In the genomic region with DNA sequence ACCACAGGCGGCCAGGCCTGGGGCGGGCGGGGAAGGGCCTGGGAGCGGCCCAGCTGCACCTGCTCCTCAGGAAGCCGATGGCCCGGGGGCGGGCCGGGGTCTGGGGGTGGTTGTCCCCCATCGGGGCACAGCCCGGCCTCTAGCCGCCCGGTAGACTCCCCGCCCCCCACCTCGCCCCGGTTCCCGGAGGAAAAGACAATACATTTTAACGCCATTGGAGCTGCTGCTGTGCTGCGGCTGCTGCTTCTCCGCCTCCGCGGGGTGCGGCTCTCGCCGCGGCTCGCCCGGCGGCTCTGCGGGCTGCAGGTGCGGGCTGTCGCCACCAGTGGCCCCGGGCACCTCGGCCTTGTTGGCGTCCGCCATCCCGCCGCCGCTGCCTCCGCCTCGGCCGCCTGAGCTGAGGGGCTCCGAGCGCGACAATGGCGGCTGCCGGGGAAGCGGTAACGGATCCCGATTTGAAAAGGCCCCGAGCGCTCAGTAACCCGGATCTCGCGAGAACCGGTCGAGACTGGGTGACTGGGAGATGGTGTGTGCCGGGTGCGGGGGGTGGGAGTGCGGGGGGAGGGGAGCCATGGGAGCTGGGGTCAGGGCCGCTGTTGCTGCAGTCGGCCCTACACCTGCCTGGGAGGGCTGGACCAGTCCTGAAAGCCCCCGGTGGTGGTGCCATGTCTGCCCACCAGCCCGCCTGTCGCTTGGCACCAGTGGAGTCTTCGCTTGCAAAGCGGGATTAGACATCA, we compare ENCODE assay signal across 1 cellular context.
TF ChIP-seq lines count a peak whose summit lies in the region.

A gene with protein sequence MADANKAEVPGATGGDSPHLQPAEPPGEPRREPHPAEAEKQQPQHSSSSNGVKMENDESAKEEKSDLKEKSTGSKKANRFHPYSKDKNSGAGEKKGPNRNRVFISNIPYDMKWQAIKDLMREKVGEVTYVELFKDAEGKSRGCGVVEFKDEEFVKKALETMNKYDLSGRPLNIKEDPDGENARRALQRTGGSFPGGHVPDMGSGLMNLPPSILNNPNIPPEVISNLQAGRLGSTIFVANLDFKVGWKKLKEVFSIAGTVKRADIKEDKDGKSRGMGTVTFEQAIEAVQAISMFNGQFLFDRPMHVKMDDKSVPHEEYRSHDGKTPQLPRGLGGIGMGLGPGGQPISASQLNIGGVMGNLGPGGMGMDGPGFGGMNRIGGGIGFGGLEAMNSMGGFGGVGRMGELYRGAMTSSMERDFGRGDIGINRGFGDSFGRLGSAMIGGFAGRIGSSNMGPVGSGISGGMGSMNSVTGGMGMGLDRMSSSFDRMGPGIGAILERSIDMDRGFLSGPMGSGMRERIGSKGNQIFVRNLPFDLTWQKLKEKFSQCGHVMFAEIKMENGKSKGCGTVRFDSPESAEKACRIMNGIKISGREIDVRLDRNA (minus strand): TSS at position 421 of the 737 bp plus-strand sequence. CDS start 58 bp downstream, at position 363.

TF ChIP-seq in HepG2, 621 proteins besides CTCF, POLR2A, EP300 and RAD21 (continued from another document and continues in another):
- TF ChIP-seq, protein P1, sequence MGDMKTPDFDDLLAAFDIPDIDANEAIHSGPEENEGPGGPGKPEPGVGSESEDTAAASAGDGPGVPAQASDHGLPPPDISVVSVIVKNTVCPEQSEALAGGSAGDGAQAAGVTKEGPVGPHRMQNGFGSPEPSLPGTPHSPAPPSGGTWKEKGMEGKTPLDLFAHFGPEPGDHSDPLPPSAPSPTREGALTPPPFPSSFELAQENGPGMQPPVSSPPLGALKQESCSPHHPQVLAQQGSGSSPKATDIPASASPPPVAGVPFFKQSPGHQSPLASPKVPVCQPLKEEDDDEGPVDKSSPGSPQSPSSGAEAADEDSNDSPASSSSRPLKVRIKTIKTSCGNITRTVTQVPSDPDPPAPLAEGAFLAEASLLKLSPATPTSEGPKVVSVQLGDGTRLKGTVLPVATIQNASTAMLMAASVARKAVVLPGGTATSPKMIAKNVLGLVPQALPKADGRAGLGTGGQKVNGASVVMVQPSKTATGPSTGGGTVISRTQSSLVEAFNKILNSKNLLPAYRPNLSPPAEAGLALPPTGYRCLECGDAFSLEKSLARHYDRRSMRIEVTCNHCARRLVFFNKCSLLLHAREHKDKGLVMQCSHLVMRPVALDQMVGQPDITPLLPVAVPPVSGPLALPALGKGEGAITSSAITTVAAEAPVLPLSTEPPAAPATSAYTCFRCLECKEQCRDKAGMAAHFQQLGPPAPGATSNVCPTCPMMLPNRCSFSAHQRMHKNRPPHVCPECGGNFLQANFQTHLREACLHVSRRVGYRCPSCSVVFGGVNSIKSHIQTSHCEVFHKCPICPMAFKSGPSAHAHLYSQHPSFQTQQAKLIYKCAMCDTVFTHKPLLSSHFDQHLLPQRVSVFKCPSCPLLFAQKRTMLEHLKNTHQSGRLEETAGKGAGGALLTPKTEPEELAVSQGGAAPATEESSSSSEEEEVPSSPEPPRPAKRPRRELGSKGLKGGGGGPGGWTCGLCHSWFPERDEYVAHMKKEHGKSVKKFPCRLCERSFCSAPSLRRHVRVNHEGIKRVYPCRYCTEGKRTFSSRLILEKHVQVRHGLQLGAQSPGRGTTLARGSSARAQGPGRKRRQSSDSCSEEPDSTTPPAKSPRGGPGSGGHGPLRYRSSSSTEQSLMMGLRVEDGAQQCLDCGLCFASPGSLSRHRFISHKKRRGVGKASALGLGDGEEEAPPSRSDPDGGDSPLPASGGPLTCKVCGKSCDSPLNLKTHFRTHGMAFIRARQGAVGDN (CRISPR knock-in tag; IDR thresholded peaks at IDR 0.05): peak; percentile 76
- no peak for TF ChIP-seq ZNF552 (CRISPR knock-in tag; IDR thresholded peaks at IDR 0.05; ENCODE audit: borderline replicate concordance)
- TF ChIP-seq MTF1 (CRISPR knock-in tag; IDR thresholded peaks at IDR 0.05): no peak
- TF ChIP-seq ZNF329 (CRISPR knock-in tag; IDR thresholded peaks at IDR 0.05; ENCODE audit: low read depth): no peak
- TF ChIP-seq, protein P2, sequence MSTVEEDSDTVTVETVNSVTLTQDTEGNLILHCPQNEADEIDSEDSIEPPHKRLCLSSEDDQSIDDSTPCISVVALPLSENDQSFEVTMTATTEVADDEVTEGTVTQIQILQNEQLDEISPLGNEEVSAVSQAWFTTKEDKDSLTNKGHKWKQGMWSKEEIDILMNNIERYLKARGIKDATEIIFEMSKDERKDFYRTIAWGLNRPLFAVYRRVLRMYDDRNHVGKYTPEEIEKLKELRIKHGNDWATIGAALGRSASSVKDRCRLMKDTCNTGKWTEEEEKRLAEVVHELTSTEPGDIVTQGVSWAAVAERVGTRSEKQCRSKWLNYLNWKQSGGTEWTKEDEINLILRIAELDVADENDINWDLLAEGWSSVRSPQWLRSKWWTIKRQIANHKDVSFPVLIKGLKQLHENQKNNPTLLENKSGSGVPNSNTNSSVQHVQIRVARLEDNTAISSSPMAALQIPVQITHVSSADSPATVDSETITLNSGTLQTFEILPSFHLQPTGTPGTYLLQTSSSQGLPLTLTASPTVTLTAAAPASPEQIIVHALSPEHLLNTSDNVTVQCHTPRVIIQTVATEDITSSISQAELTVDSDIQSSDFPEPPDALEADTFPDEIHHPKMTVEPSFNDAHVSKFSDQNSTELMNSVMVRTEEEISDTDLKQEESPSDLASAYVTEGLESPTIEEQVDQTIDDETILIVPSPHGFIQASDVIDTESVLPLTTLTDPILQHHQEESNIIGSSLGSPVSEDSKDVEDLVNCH (CRISPR knock-in tag; IDR thresholded peaks at IDR 0.05): no peak
- TF ChIP-seq ZNF367 (CRISPR knock-in tag; IDR thresholded peaks at IDR 0.05; ENCODE audit: borderline replicate concordance): no peak
- no peak for TF ChIP-seq ZNF572 (CRISPR knock-in tag; IDR thresholded peaks at IDR 0.05)
- TF ChIP-seq, protein P3, sequence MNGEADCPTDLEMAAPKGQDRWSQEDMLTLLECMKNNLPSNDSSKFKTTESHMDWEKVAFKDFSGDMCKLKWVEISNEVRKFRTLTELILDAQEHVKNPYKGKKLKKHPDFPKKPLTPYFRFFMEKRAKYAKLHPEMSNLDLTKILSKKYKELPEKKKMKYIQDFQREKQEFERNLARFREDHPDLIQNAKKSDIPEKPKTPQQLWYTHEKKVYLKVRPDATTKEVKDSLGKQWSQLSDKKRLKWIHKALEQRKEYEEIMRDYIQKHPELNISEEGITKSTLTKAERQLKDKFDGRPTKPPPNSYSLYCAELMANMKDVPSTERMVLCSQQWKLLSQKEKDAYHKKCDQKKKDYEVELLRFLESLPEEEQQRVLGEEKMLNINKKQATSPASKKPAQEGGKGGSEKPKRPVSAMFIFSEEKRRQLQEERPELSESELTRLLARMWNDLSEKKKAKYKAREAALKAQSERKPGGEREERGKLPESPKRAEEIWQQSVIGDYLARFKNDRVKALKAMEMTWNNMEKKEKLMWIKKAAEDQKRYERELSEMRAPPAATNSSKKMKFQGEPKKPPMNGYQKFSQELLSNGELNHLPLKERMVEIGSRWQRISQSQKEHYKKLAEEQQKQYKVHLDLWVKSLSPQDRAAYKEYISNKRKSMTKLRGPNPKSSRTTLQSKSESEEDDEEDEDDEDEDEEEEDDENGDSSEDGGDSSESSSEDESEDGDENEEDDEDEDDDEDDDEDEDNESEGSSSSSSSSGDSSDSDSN (CRISPR knock-in tag; IDR thresholded peaks at IDR 0.05): peak; percentile 59; the same call in 1 of the 2 replicates
- no peak for TF ChIP-seq PHF21A (CRISPR knock-in tag; IDR thresholded peaks at IDR 0.05)
- no peak for TF ChIP-seq ZFP82 (CRISPR knock-in tag; IDR thresholded peaks at IDR 0.05; ENCODE audit: borderline replicate concordance)
- TF ChIP-seq ZNF292 (CRISPR knock-in tag; IDR thresholded peaks at IDR 0.05; ENCODE audit: borderline replicate concordance, low read depth): no peak
- no peak for TF ChIP-seq EEA1 (CRISPR knock-in tag; IDR thresholded peaks at IDR 0.05; ENCODE audit: borderline replicate concordance)
- peak; percentile 42; the same call in 1 of the 2 replicates for TF ChIP-seq PHF8 (CRISPR knock-in tag; IDR thresholded peaks at IDR 0.05)
- no peak for TF ChIP-seq ZNF432 (CRISPR knock-in tag; IDR thresholded peaks at IDR 0.05; ENCODE audit: borderline replicate concordance)
- TF ChIP-seq FOXA3 (CRISPR knock-in tag; IDR thresholded peaks at IDR 0.05): no peak
- TF ChIP-seq, protein P4, sequence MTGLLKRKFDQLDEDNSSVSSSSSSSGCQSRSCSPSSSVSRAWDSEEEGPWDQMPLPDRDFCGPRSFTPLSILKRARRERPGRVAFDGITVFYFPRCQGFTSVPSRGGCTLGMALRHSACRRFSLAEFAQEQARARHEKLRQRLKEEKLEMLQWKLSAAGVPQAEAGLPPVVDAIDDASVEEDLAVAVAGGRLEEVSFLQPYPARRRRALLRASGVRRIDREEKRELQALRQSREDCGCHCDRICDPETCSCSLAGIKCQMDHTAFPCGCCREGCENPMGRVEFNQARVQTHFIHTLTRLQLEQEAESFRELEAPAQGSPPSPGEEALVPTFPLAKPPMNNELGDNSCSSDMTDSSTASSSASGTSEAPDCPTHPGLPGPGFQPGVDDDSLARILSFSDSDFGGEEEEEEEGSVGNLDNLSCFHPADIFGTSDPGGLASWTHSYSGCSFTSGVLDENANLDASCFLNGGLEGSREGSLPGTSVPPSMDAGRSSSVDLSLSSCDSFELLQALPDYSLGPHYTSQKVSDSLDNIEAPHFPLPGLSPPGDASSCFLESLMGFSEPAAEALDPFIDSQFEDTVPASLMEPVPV (CRISPR knock-in tag; IDR thresholded peaks at IDR 0.05): 0 out of 2 replicates have a peak, but pooled peaks have one; percentile 32
- TF ChIP-seq, protein P5, sequence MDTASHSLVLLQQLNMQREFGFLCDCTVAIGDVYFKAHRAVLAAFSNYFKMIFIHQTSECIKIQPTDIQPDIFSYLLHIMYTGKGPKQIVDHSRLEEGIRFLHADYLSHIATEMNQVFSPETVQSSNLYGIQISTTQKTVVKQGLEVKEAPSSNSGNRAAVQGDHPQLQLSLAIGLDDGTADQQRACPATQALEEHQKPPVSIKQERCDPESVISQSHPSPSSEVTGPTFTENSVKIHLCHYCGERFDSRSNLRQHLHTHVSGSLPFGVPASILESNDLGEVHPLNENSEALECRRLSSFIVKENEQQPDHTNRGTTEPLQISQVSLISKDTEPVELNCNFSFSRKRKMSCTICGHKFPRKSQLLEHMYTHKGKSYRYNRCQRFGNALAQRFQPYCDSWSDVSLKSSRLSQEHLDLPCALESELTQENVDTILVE (CRISPR knock-in tag; IDR thresholded peaks at IDR 0.05): no peak
- TF ChIP-seq, protein P6, sequence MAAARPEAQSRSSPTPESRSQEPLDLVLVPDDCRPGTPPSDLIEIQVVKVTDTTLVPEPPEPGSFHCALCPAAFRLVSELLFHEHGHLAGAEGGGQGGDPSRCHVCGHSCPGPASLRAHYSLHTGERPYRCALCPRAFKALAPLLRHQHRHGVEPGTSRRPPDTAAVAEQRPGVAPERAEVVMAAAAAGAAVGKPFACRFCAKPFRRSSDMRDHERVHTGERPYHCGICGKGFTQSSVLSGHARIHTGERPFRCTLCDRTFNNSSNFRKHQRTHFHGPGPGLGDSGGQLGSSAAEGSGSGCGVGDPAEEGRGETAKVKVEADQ (CRISPR knock-in tag; IDR thresholded peaks at IDR 0.05; ENCODE audit: borderline replicate concordance): no peak
- TF ChIP-seq BORCS8-MEF2B (CRISPR knock-in tag; IDR thresholded peaks at IDR 0.05): peak; percentile 94
- no peak for TF ChIP-seq ELF3 (CRISPR knock-in tag; IDR thresholded peaks at IDR 0.05)
- TF ChIP-seq, protein P7, sequence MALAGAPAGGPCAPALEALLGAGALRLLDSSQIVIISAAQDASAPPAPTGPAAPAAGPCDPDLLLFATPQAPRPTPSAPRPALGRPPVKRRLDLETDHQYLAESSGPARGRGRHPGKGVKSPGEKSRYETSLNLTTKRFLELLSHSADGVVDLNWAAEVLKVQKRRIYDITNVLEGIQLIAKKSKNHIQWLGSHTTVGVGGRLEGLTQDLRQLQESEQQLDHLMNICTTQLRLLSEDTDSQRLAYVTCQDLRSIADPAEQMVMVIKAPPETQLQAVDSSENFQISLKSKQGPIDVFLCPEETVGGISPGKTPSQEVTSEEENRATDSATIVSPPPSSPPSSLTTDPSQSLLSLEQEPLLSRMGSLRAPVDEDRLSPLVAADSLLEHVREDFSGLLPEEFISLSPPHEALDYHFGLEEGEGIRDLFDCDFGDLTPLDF (CRISPR knock-in tag; IDR thresholded peaks at IDR 0.05): no peak
- TF ChIP-seq, protein P8, sequence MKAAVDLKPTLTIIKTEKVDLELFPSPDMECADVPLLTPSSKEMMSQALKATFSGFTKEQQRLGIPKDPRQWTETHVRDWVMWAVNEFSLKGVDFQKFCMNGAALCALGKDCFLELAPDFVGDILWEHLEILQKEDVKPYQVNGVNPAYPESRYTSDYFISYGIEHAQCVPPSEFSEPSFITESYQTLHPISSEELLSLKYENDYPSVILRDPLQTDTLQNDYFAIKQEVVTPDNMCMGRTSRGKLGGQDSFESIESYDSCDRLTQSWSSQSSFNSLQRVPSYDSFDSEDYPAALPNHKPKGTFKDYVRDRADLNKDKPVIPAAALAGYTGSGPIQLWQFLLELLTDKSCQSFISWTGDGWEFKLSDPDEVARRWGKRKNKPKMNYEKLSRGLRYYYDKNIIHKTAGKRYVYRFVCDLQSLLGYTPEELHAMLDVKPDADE (CRISPR knock-in tag; IDR thresholded peaks at IDR 0.05): no peak
- peak; percentile 66; the same call in 1 of the 2 replicates for TF ChIP-seq REPIN1 (CRISPR knock-in tag; IDR thresholded peaks at IDR 0.05; ENCODE audit: borderline replicate concordance, low read depth)
- TF ChIP-seq RNF2 (conservative IDR thresholded peaks at IDR 0.05; ENCODE audit: low read depth): peak; percentile 64; the same call in 1 of the 2 replicates
- TF ChIP-seq ZNF782 (CRISPR knock-in tag; IDR thresholded peaks at IDR 0.05; ENCODE audit: borderline replicate concordance): no peak
- TF ChIP-seq ZNF660 (CRISPR knock-in tag; IDR thresholded peaks at IDR 0.05; ENCODE audit: borderline replicate concordance, low read depth): no peak
- TF ChIP-seq, protein P9, sequence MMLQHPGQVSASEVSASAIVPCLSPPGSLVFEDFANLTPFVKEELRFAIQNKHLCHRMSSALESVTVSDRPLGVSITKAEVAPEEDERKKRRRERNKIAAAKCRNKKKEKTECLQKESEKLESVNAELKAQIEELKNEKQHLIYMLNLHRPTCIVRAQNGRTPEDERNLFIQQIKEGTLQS (CRISPR knock-in tag; IDR thresholded peaks at IDR 0.05): no peak
- TF ChIP-seq, protein P10, sequence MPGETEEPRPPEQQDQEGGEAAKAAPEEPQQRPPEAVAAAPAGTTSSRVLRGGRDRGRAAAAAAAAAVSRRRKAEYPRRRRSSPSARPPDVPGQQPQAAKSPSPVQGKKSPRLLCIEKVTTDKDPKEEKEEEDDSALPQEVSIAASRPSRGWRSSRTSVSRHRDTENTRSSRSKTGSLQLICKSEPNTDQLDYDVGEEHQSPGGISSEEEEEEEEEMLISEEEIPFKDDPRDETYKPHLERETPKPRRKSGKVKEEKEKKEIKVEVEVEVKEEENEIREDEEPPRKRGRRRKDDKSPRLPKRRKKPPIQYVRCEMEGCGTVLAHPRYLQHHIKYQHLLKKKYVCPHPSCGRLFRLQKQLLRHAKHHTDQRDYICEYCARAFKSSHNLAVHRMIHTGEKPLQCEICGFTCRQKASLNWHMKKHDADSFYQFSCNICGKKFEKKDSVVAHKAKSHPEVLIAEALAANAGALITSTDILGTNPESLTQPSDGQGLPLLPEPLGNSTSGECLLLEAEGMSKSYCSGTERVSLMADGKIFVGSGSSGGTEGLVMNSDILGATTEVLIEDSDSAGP (CRISPR knock-in tag; IDR thresholded peaks at IDR 0.05; ENCODE audit: borderline replicate concordance): 0 out of 2 replicates have a peak, but pooled peaks have one; percentile 22
- TF ChIP-seq, protein P11, sequence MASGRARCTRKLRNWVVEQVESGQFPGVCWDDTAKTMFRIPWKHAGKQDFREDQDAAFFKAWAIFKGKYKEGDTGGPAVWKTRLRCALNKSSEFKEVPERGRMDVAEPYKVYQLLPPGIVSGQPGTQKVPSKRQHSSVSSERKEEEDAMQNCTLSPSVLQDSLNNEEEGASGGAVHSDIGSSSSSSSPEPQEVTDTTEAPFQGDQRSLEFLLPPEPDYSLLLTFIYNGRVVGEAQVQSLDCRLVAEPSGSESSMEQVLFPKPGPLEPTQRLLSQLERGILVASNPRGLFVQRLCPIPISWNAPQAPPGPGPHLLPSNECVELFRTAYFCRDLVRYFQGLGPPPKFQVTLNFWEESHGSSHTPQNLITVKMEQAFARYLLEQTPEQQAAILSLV (CRISPR knock-in tag; IDR thresholded peaks at IDR 0.05; ENCODE audit: borderline replicate concordance): no peak
- TF ChIP-seq SAP130 (CRISPR knock-in tag; IDR thresholded peaks at IDR 0.05; ENCODE audit: low read depth): no peak
- TF ChIP-seq HOXA3 (CRISPR knock-in tag; IDR thresholded peaks at IDR 0.05): peak; percentile 36; the same call in 1 of the 2 replicates
